ENCODE assay signal across 1 cellular context in genomic region chr2:8203354-8203753, GRCh38.
TF ChIP-seq lines count a peak whose summit lies in the region.

No MANE protein-coding gene starts in this region.

TF ChIP-seq in SK-N-SH, 30 proteins besides CTCF, POLR2A, EP300 and RAD21 (continued from another document):
- TF ChIP-seq ZBTB33 (IDR thresholded peaks at IDR 0.05; ENCODE audit: borderline replicate concordance, low read depth) (no peak), GATA2 (CRISPR knock-in tag; IDR thresholded peaks at IDR 0.05) (no peak), RCOR1 (IDR thresholded peaks at IDR 0.05; ENCODE audit: low read length) (no peak), TAF1 (IDR thresholded peaks at IDR 0.05; ENCODE audit: borderline replicate concordance, low read depth, low read length) (no peak), MXI1 (IDR thresholded peaks at IDR 0.05; ENCODE audit: low read depth, low read length) (no peak), USF2 (IDR thresholded peaks at IDR 0.05; ENCODE audit: borderline replicate concordance, low read depth, low read length) (no peak)
